In the genomic region with DNA sequence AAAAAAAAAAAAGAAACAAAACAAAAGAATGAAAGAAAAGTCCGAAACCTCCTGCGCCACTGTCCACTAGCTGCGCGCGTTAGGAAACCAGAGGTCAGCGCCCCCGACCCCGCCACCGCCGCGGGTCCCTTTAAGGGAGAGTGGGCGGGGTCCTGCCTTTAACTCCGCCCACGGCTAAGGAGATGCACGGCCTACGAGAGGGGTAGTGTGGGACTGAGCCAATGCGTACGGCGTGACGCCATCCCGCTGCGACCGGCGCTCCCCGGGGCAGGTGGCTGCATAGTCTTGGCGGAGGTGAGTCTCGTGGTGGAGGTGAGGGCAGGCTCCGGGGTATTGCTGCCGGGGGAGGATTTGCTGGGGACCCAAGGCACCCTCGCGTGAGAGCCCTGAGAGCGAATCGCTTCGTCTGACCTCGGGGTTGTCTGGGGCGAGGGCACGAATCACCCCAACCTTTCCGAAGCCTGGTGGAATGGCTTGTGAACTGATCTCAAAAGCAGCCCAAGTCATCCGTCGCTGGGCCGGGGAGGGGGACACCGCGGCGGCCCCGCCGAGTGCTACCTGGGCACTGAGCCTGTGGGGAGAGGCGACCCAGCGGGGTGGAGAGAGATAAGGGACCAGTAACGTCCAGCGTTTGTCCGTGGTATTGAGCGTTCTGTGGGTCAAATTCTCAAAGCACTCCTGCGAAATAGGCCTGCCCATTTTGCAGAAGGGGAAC, we compare ENCODE assay signal across 8 cellular contexts. TPM values are rescaled to one million over a fixed set of nuclear protein-coding genes. Genes with fewer than 3 reads are reported as not detected.
A peak's percentile ranks its signal among the peaks of the same experiment; 100 is the strongest.
DNase-seq lines count a peak whose midpoint lies in the region; ATAC-seq and TF ChIP-seq lines count a peak whose summit lies in the region.

A gene (plus strand): TSS at position 241 of the 715 bp plus-strand sequence. CDS start 1,319 bp downstream, outside the sequence.

- POLR2A ChIA-PET in activated CD4-positive, alpha-beta T cell treated with anti-CD3 and anti-CD28 coated beads, Interleukin-2, amount 10 ng/mL, durations not matched to agents 7 days and 5 days (lab: Charles Lee) = no interaction called here

- no peak for TF ChIP-seq CTCF in coronary artery (IDR thresholded peaks at IDR 0.05)

- H3K9me3 ChIP-seq in BLaER1 treated with 17β-estradiol and CSF1 and Interleukin-3, amounts not matched to agents 10 nM and 100 nM (replicated peaks in 1 of 11) = peaks cover 0 to 9% (median 2%) of the 10 kb centered on the region in 11 experiments; a peak in 16 of 22 replicates

- H3K4me3 Mint-ChIP-seq in activated CD4-positive, alpha-beta T cell treated with anti-CD3 and anti-CD28 coated beads, Interleukin-2, amount 10 ng/mL, durations not matched to agents 7 days and 5 days = peak within 1 kb of the TSS; percentile 94

- no peaks in the 10 kb centered on the region for H3K27me3 ChIP-seq in BLaER1 treated with 17β-estradiol and CSF1 and Interleukin-3, amounts not matched to agents 10 nM and 100 nM

- ATAC-seq in GM19324 (IDR thresholded peaks at IDR 0.05; ENCODE audit: low FRiP score, unreplicated experiment) (peak; percentile 100), HG03460 (IDR thresholded peaks at IDR 0.05; ENCODE audit: unreplicated experiment) (peak; percentile 100)

- H3K4me2 ChIP-seq in BLaER1 treated with 17β-estradiol and CSF1 and Interleukin-3, amounts not matched to agents 10 nM and 100 nM = peak within 1 kb of the TSS; percentile 86 to 98 (median 91)

- H3K9ac ChIP-seq in BLaER1 treated with 17β-estradiol and CSF1 and Interleukin-3, amounts not matched to agents 10 nM and 100 nM = peak within 1 kb of the TSS; percentile 80 to 96 (median 88)

- no peaks in the 10 kb centered on the region for H3K27me3 Mint-ChIP-seq in activated CD4-positive, alpha-beta T cell treated with anti-CD3 and anti-CD28 coated beads, Interleukin-2, amount 10 ng/mL, durations not matched to agents 7 days and 5 days

- peaks cover 0 to 15% (median 10%) of the 10 kb centered on the region in 10 experiments; a peak in 13 of 20 replicates for H3K4me1 ChIP-seq in BLaER1 treated with 17β-estradiol and CSF1 and Interleukin-3, amounts not matched to agents 10 nM and 100 nM

- peaks cover 22% of the 10 kb centered on the region for H3K4me1 Mint-ChIP-seq in activated CD4-positive, alpha-beta T cell treated with anti-CD3 and anti-CD28 coated beads, Interleukin-2, amount 10 ng/mL, durations not matched to agents 7 days and 5 days

- H3K9me3 Mint-ChIP-seq in activated CD4-positive, alpha-beta T cell treated with anti-CD3 and anti-CD28 coated beads, Interleukin-2, amount 10 ng/mL, durations not matched to agents 7 days and 5 days = no peaks in the 10 kb centered on the region

- H3K36me3 Mint-ChIP-seq in activated CD4-positive, alpha-beta T cell treated with anti-CD3 and anti-CD28 coated beads, Interleukin-2, amount 10 ng/mL, durations not matched to agents 7 days and 5 days (ENCODE audit: low read depth) = peaks cover 20% of the 10 kb centered on the region

- DNase-seq in NCI-H69 (lab: John Stamatoyannopoulos, UW) (peak; percentile 97), coronary artery (ENCODE audit: low spot score) (peak; percentile 87), left kidney (ENCODE audit: low read depth, low spot score) (peak; percentile 96)
- peak; percentile 94 for DNase-seq in activated CD4-positive, alpha-beta T cell treated with anti-CD3 and anti-CD28 coated beads, Interleukin-2, amount 10 ng/mL, durations not matched to agents 7 days and 5 days
- DNase-seq in stimulated activated CD4-positive, alpha-beta T cell treated with anti-CD3 and anti-CD28 coated beads, Interleukin-2, amount 100 ng/mL, for 24 hours = peak; percentile 91 to 92

- H3K27ac ChIP-seq in BLaER1 treated with 17β-estradiol and CSF1 and Interleukin-3, amounts not matched to agents 10 nM and 100 nM = peak within 1 kb of the TSS; percentile 73 to 89 (median 81)
- H3K27ac ChIP-seq in coronary artery = peak within 1 kb of the TSS; percentile 61 to 90

- H4K20me1 ChIP-seq in BLaER1 treated with 17β-estradiol and CSF1 and Interleukin-3, amounts not matched to agents 10 nM and 100 nM = peaks cover 0 to 31% (median 8%) of the 10 kb centered on the region in 11 experiments; a peak in 6 of 22 replicates

- peak within 1 kb of the TSS; percentile 83 to 99 (median 94) for H3K4me3 ChIP-seq in BLaER1 treated with 17β-estradiol and CSF1 and Interleukin-3, amounts not matched to agents 10 nM and 100 nM
- peak within 1 kb of the TSS; percentile 99 for H3K4me3 ChIP-seq in coronary artery

- H3K27ac Mint-ChIP-seq in activated CD4-positive, alpha-beta T cell treated with anti-CD3 and anti-CD28 coated beads, Interleukin-2, amount 10 ng/mL, durations not matched to agents 7 days and 5 days = peak within 1 kb of the TSS; percentile 97

- H3K36me3 ChIP-seq in BLaER1 treated with 17β-estradiol and CSF1 and Interleukin-3, amounts not matched to agents 10 nM and 100 nM = peaks cover 32 to 40% (median 37%) of the 10 kb centered on the region in 11 experiments

- CTCF ChIA-PET in activated CD4-positive, alpha-beta T cell treated with anti-CD3 and anti-CD28 coated beads, Interleukin-2, amount 10 ng/mL, durations not matched to agents 7 days and 5 days (lab: Charles Lee) = interaction anchor here (0.6 to 2.0 kb wide), 2 partner anchors 9 to 13 kb away, joined by 3 to 6 read pairs; a partner anchor contains a TSS

RNA-seq across cellular contexts. Expression of the gene that starts here (rescaled TPM):
- total RNA-seq in activated CD4-positive, alpha-beta T cell treated with anti-CD3 and anti-CD28 coated beads, Interleukin-2, amount 10 ng/mL, durations not matched to agents 7 days and 5 days = 10 to 100 TPM; 11.8 to 14.9 TPM

Comparison
In these comparisons a context has a peak if more than half of its experiments do, and no peak if none do; other contexts are left out.
1. Peak in every context shown above with its lines: DNase-seq, ATAC-seq, H3K4me3 ChIP-seq and H3K27ac ChIP-seq.